In genomic region chr1:166111430-166111829, GRCh38 we compare ENCODE assay signal across 30 cellular contexts. TPM values are rescaled to one million over a fixed set of nuclear protein-coding genes. Genes with fewer than 3 reads are reported as not detected.
"Had no signal": no experiment of that assay in that cellular context is flagged by ENCODE, and none has a peak within 500 bp of the region (broad histone marks: within the 10 kb centered on the region; RNA-seq: fewer than 3 reads in every experiment).

No MANE protein-coding gene starts in this region.

- H3K9me3 ChIP-seq: ovary, psoas muscle, spleen, stomach, thoracic aorta, thyroid gland, transverse colon, upper lobe of right lung, uterus had no signal

- H3K4me1 ChIP-seq: parathyroid adenoma, psoas muscle, spleen, stomach, thyroid gland, transverse colon, upper lobe of right lung, uterus had no signal

- H3K4me3 Mint-ChIP-seq: naive thymus-derived CD4-positive, alpha-beta T cell; natural killer cell; nephron; neural progenitor cell; stimulated activated memory B cell treated with anti-CD40 and anti-IgM and Interleukin-4, amounts not matched to agents 10 μg/mL and 1 μg/mL and 100 μg/mL, for 72 hours; stimulated activated naive CD8-positive, alpha-beta T cell treated with anti-CD3 and anti-CD28 coated beads, Interleukin-15, Interleukin-2, amounts not matched to agents 100 ng/mL and 50 ng/mL, for 24 hours; type B pancreatic cell had no signal

- H3K9ac ChIP-seq: neural progenitor cell, parathyroid adenoma had no signal

- H3K4me2 ChIP-seq: neural progenitor cell, smooth muscle cell had no signal

- H3K36me3 Mint-ChIP-seq: naive thymus-derived CD4-positive, alpha-beta T cell; natural killer cell; neural progenitor cell; stimulated activated memory B cell treated with anti-CD40 and anti-IgM and Interleukin-4, amounts not matched to agents 10 μg/mL and 1 μg/mL and 100 μg/mL, for 72 hours; type B pancreatic cell had no signal

- DNase-seq: naive thymus-derived CD4-positive, alpha-beta T cell; natural killer cell; occipital lobe; ovary; posterior cingulate gyrus; psoas muscle; right cardiac atrium; spleen; stimulated activated CD4-positive, alpha-beta T cell treated with anti-CD3 and anti-CD28 coated beads, Interleukin-12 subunit alpha, Interleukin-12 subunit beta, amount 100 ng/mL, for 4 hours; stimulated activated CD4-positive, alpha-beta T cell treated with anti-CD3 and anti-CD28 coated beads, Interleukin-1b, Interleukin-23, amount 100 ng/mL, for 48 hours; stimulated activated CD4-positive, alpha-beta T cell treated with anti-CD3 and anti-CD28 coated beads, Interleukin-4, amount 100 ng/mL, for 1 hour; stimulated activated CD4-positive, alpha-beta T cell treated with anti-CD3 and anti-CD28 coated beads, Interleukin-4, amount 100 ng/mL, for 4 hours; stimulated activated CD8-positive, alpha-beta memory T cell treated with anti-CD3 and anti-CD28 coated beads, Interleukin-4, amount 100 ng/mL, for 48 hours; stimulated activated naive CD4-positive, alpha-beta T cell; stomach; thyroid gland; transverse colon; upper lobe of right lung; uterus had no signal

- H3K36me3 ChIP-seq: neural progenitor cell, ovary, spleen, stomach, thoracic aorta, thyroid gland, transverse colon, upper lobe of right lung, uterus had no signal

- H2AFZ ChIP-seq: neural progenitor cell, parathyroid adenoma had no signal

- H3K79me2 ChIP-seq: parathyroid adenoma had no signal

- H3K9me3 Mint-ChIP-seq: natural killer cell; neural progenitor cell; stimulated activated memory B cell treated with anti-CD40 and anti-IgM and Interleukin-4, amounts not matched to agents 10 μg/mL and 1 μg/mL and 100 μg/mL, for 72 hours; type B pancreatic cell had no signal

- H3K27ac ChIP-seq: neural progenitor cell, ovary, parathyroid adenoma, psoas muscle, skin epidermis, spleen, stomach, thoracic aorta, thyroid gland, transverse colon, upper lobe of right lung, uterus had no signal

- H3K4me3 ChIP-seq: neural progenitor cell, ovary, psoas muscle, skin epidermis, smooth muscle cell, spleen, stomach, thoracic aorta, thyroid gland, transverse colon, upper lobe of right lung, uterus had no signal

- H3K27ac Mint-ChIP-seq: naive thymus-derived CD4-positive, alpha-beta T cell; natural killer cell; nephron; neural progenitor cell; progenitor cell of endocrine pancreas; stimulated activated memory B cell treated with anti-CD40 and anti-IgM and Interleukin-4, amounts not matched to agents 10 μg/mL and 1 μg/mL and 100 μg/mL, for 72 hours; stimulated activated naive CD8-positive, alpha-beta T cell treated with anti-CD3 and anti-CD28 coated beads, Interleukin-15, Interleukin-2, amounts not matched to agents 100 ng/mL and 50 ng/mL, for 24 hours; type B pancreatic cell had no signal

- H3K27me3 Mint-ChIP-seq: naive thymus-derived CD4-positive, alpha-beta T cell; stimulated activated memory B cell treated with anti-CD40 and anti-IgM and Interleukin-4, amounts not matched to agents 10 μg/mL and 1 μg/mL and 100 μg/mL, for 72 hours; stimulated activated naive CD8-positive, alpha-beta T cell treated with anti-CD3 and anti-CD28 coated beads, Interleukin-15, Interleukin-2, amounts not matched to agents 100 ng/mL and 50 ng/mL, for 24 hours; type B pancreatic cell had no signal

- H3K4me1 Mint-ChIP-seq: naive thymus-derived CD4-positive, alpha-beta T cell; natural killer cell; nephron; neural progenitor cell; stimulated activated memory B cell treated with anti-CD40 and anti-IgM and Interleukin-4, amounts not matched to agents 10 μg/mL and 1 μg/mL and 100 μg/mL, for 72 hours had no signal

- ATAC-seq: naive thymus-derived CD4-positive, alpha-beta T cell; natural killer cell; psoas muscle; right cardiac atrium; sciatic nerve; stimulated activated memory B cell treated with anti-CD40 and anti-IgM and Interleukin-4, amounts not matched to agents 10 μg/mL and 1 μg/mL and 100 μg/mL, for 72 hours; upper lobe of right lung had no signal

- H3K27me3 ChIP-seq: neural progenitor cell, ovary, spleen, stomach, thyroid gland, transverse colon, upper lobe of right lung, uterus had no signal

RNA-seq across cellular contexts. Expression of gene FAM78B, which starts 55.4 kb away (rescaled TPM):
- total RNA-seq: natural killer cell had no signal
- polyA plus RNA-seq: smooth muscle cell had no signal
